ENCODE assay signal across 15 cellular contexts in the genomic region with DNA sequence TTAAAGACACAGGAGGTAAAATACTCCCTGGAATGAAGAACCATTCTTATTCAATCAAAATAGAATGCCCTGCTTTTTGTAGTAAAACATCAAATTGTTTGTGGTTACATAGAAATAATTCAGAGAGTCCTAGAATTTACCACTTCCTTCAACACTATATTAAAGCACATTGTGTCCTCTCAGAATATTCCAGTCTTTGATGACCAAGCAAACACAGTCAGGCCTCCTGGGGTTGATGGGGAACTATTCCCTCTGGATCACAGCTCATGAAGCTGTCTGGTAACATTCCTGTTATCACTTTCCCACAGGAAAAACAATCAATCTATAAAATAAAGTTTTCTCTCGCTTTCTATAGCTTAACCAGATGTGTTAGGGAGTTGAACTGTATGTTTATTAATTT.
A peak's percentile ranks its signal among the peaks of the same experiment; 100 is the strongest.
DNase-seq lines count a peak whose midpoint lies in the region; ATAC-seq and TF ChIP-seq lines count a peak whose summit lies in the region.
"Had no signal": no experiment of that assay in that cellular context is flagged by ENCODE, and none has a peak within 500 bp of the region (broad histone marks: within the 10 kb centered on the region; RNA-seq: fewer than 3 reads in every experiment).

No MANE protein-coding gene starts in this region.

- WGBS in hepatocyte (ENCODE audit: low lambda C conversion rate, missing lambda C conversion rate), result 68% methylated on average over 1 of the region's 1 CpG

- H3K27me3 ChIP-seq in hepatocyte, result no peaks in the 10 kb centered on the region
- H3K27me3 ChIP-seq: BLaER1 treated with 17β-estradiol and CSF1 and Interleukin-3, amounts not matched to agents 10 nM and 100 nM had no signal

- ATAC-seq in GM19463 (IDR thresholded peaks at IDR 0.05; ENCODE audit: unreplicated experiment), result no peak
- ATAC-seq: CD8-positive, alpha-beta T cell; GM12878; HepG2 had no signal

- H2AFZ ChIP-seq in hepatocyte, result no peak overlapping the region

- H3K79me2 ChIP-seq in hepatocyte, result no peaks in the 10 kb centered on the region

- no peaks in the 10 kb centered on the region for H3K4me1 ChIP-seq in hepatocyte (ENCODE audit: insufficient read depth)

- DNase-seq in amniotic epithelial cell (ENCODE audit: low read depth) (peak; percentile 38), hepatocyte (ENCODE audit: low spot score) (no peak), renal cortical epithelial cell (ENCODE audit: low read depth) (peak; percentile 15), cerebellar cortex (ENCODE audit: low spot score) (no peak), DMS153 (lab: John Stamatoyannopoulos, UW) (no peak), activated gamma-delta T cell (lab: John Stamatoyannopoulos, UW) (no peak)
- DNase-seq: Calu3; CD8-positive, alpha-beta T cell; DND-41; EL; H9 had no signal

- H3K27ac ChIP-seq in hepatocyte, result peak overlapping the region; percentile 81
- H3K27ac ChIP-seq: BLaER1 treated with 17β-estradiol and CSF1 and Interleukin-3, amounts not matched to agents 10 nM and 100 nM had no signal

- TF ChIP-seq CTCF in hepatocyte (IDR thresholded peaks at IDR 0.05; ENCODE audit: poor library complexity), result no peak

- H3K36me3 ChIP-seq in hepatocyte (replicated peaks; ENCODE audit: insufficient read depth, low read depth), result no peaks in the 10 kb centered on the region
- H3K36me3 ChIP-seq: BLaER1 treated with 17β-estradiol and CSF1 and Interleukin-3, amounts not matched to agents 10 nM and 100 nM had no signal

- H3K4me2 ChIP-seq in hepatocyte, result no peak overlapping the region
- H3K4me2 ChIP-seq: BLaER1 treated with 17β-estradiol and CSF1 and Interleukin-3, amounts not matched to agents 10 nM and 100 nM had no signal

- no peaks in the 10 kb centered on the region for H3K9me2 ChIP-seq in hepatocyte (replicated peaks; ENCODE audit: insufficient read depth)

- no peaks in the 10 kb centered on the region for H4K20me1 ChIP-seq in hepatocyte (ENCODE audit: insufficient read depth, poor library complexity, severe bottlenecking)
- H4K20me1 ChIP-seq: BLaER1 treated with 17β-estradiol and CSF1 and Interleukin-3, amounts not matched to agents 10 nM and 100 nM had no signal

- no peaks in the 10 kb centered on the region for H3K9me3 ChIP-seq in hepatocyte (ENCODE audit: low read depth)
- H3K9me3 ChIP-seq: BLaER1 treated with 17β-estradiol and CSF1 and Interleukin-3, amounts not matched to agents 10 nM and 100 nM had no signal

- H3K4me3 ChIP-seq in hepatocyte, result no peak overlapping the region
- H3K4me3 ChIP-seq: BLaER1 treated with 17β-estradiol and CSF1 and Interleukin-3, amounts not matched to agents 10 nM and 100 nM; GM12878 had no signal

Comparison
In these comparisons a context has a peak if more than half of its experiments do, and no peak if none do; other contexts are left out.
1. DNase-seq: peak in amniotic epithelial cell (single experiment) and renal cortical epithelial cell (single experiment); none in hepatocyte (single experiment), cerebellar cortex (single experiment), DMS153 (single experiment) and activated gamma-delta T cell (single experiment).